In the genomic region with DNA sequence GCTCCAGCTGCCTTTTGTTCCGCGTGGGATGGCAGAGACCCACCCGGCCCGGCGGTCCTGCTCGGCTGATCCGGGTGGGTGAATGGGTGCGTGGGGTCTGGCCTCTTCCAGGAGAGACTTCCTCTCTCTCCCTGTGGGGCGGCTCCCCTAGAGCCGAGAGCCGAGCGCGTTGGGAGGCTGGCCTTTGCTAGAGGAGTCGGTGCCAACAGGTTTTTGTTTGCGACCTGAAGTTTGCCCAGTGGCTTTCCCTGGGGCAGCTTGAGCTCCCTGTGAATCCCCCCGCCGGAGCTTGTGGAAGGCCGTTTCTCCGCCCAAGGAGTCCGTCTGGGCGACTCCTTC, we compare ENCODE assay signal across 8 cellular contexts. TPM values are rescaled to one million over a fixed set of nuclear protein-coding genes. Genes with fewer than 3 reads are reported as not detected.
DNase-seq lines count a peak whose midpoint lies in the region; ATAC-seq and TF ChIP-seq lines count a peak whose summit lies in the region.

No MANE protein-coding gene starts in this region.

- peak overlapping the region; percentile 96 for H3K4me3 ChIP-seq in lung

- peaks cover 8 to 10% of the 10 kb centered on the region in 2 donors for H3K4me1 ChIP-seq in lung (ENCODE audit: control insufficient read depth in 2 of 2, insufficient read depth in 2 of 2, low read length in 2 of 2)

- H3K36me3 Mint-ChIP-seq in T-helper 1 cell treated with Interleukin-12 subunit alpha and Interleukin-12 subunit beta and Interleukin-4 antibody, amounts not matched to agents 30 μg/mL and 1 μg/mL, for 36 hours (ENCODE audit: low read depth): no peaks in the 10 kb centered on the region

- peaks cover 0 to 1% of the 10 kb centered on the region in 2 donors for H3K36me3 ChIP-seq in lung (ENCODE audit: control insufficient read depth in 2 of 2, insufficient read depth in 2 of 2, low read length in 2 of 2)

- ATAC-seq in lung (ENCODE audit: insufficient read depth, low FRiP score): no peak

- H3K9me3 ChIP-seq in lung (ENCODE audit: control insufficient read depth in 2 of 2, insufficient read depth in 1 of 2, low read length in 1 of 2): no peaks in the 10 kb centered on the region

- H3K9me3 Mint-ChIP-seq in T-helper 1 cell treated with Interleukin-12 subunit alpha and Interleukin-12 subunit beta and Interleukin-4 antibody, amounts not matched to agents 30 μg/mL and 1 μg/mL, for 36 hours: no peaks in the 10 kb centered on the region

- peaks cover 15% of the 10 kb centered on the region for H3K27me3 Mint-ChIP-seq in T-helper 1 cell treated with Interleukin-12 subunit alpha and Interleukin-12 subunit beta and Interleukin-4 antibody, amounts not matched to agents 30 μg/mL and 1 μg/mL, for 36 hours (ENCODE audit: low read depth)

- H3K4me1 Mint-ChIP-seq in T-helper 1 cell treated with Interleukin-12 subunit alpha and Interleukin-12 subunit beta and Interleukin-4 antibody, amounts not matched to agents 30 μg/mL and 1 μg/mL, for 36 hours (ENCODE audit: low read depth): peaks cover 2% of the 10 kb centered on the region

- no peak for DNase-seq in T-helper 1 cell
- DNase-seq in RPMI7951 (ENCODE audit: low read depth): peak; percentile 22
- peak; percentile 48 for DNase-seq in dermis blood vessel endothelial cell
- peak; percentile 43 for DNase-seq in lung (ENCODE audit: low spot score)
- no peak for DNase-seq in activated gamma-delta T cell (lab: John Stamatoyannopoulos, UW)
- DNase-seq in NCI-H2196 treated with DMSO at 0.1 percent for 48 hours (lab: John Stamatoyannopoulos, UW; ENCODE audit: unreplicated experiment): no peak

- H3K27ac Mint-ChIP-seq in T-helper 1 cell treated with Interleukin-12 subunit alpha and Interleukin-12 subunit beta and Interleukin-4 antibody, amounts not matched to agents 30 μg/mL and 1 μg/mL, for 36 hours: no peak overlapping the region

- no peaks in the 10 kb centered on the region for H3K27me3 ChIP-seq in lung (ENCODE audit: control insufficient read depth, insufficient read depth)

- 7 to 11% methylated on average over 21 of the region's 21 CpGs for WGBS in lung, 2 donors

- no peak for TF ChIP-seq CTCF in lung (IDR thresholded peaks at IDR 0.05; ENCODE audit: control extremely low read depth, extremely low read depth)

- H3K27ac ChIP-seq in lung (ENCODE audit: low read depth in 1 of 2, low read length in 1 of 2) (peak overlapping the region; percentile 85 to 92), temporal lobe (ENCODE audit: low read depth, low read length) (peak overlapping the region; percentile 92)

- peak overlapping the region; percentile 84 for H3K4me3 Mint-ChIP-seq in T-helper 1 cell treated with Interleukin-12 subunit alpha and Interleukin-12 subunit beta and Interleukin-4 antibody, amounts not matched to agents 30 μg/mL and 1 μg/mL, for 36 hours

RNA-seq across cellular contexts. Expression of a gene that starts 1.0 kb away (rescaled TPM):
- 9.0 and 15.3 TPM in 2 replicates for total RNA-seq in RPMI7951 (2014; rRNA removed; shearing (Covaris generic))
- total RNA-seq in dermis blood vessel endothelial cell (31.1 and 34.2 TPM in 2 replicates), lung (10 to 100 TPM; 51.0 to 73.7 TPM), temporal lobe (44.7 TPM)
- polyA plus RNA-seq in lung: 10 to 100 TPM; 16.7 to 23.8 TPM

Comparison
In these comparisons a context has a peak if more than half of its experiments do, and no peak if none do; other contexts are left out.
1. DNase-seq: peak in RPMI7951 (single experiment), dermis blood vessel endothelial cell (single experiment) and lung (single experiment); none in T-helper 1 cell (0 of 5), activated gamma-delta T cell (single experiment) and NCI-H2196 treated with DMSO at 0.1 percent for 48 hours (single experiment).